ENCODE assay signal across 14 cellular contexts in genomic region chr1:65195495-65196417, GRCh38. TPM values are rescaled to one million over a fixed set of nuclear protein-coding genes. Genes with fewer than 3 reads are reported as not detected.
DNase-seq lines count a peak whose midpoint lies in the region; ATAC-seq, FAIRE-seq and TF ChIP-seq lines count a peak whose summit lies in the region.
"Had no signal": no experiment of that assay in that cellular context is flagged by ENCODE, and none has a peak within 500 bp of the region (broad histone marks: within the 10 kb centered on the region; RNA-seq: fewer than 3 reads in every experiment).

No MANE protein-coding gene starts in this region.

- H3K4me1 ChIP-seq in gastrocnemius medialis (no peaks in the 10 kb centered on the region), gastroesophageal sphincter (peaks cover 0 to 20% (median 0%) of the 10 kb centered on the region in 3 donors)
- H3K4me1 ChIP-seq: Caco-2, neural progenitor cell had no signal

- H3K36me3 ChIP-seq in gastrocnemius medialis (no peaks in the 10 kb centered on the region), gastroesophageal sphincter (peaks cover 0 to 33% of the 10 kb centered on the region in 2 donors)
- H3K36me3 ChIP-seq: neural progenitor cell had no signal

- H3K36me3 Mint-ChIP-seq in activated naive CD4-positive, alpha-beta T cell treated with anti-CD3 and anti-CD28 coated beads, Interleukin-2, amount 50 U/mL, for 72 hours: peaks cover 0 to 37% of the 10 kb centered on the region in 2 donors
- H3K36me3 Mint-ChIP-seq: IgD-negative memory B cell had no signal

- H3K27me3 ChIP-seq in gastrocnemius medialis: no peaks in the 10 kb centered on the region
- H3K27me3 ChIP-seq in gastroesophageal sphincter: no peaks in the 10 kb centered on the region
- H3K27me3 ChIP-seq: neural progenitor cell had no signal

- H3K9me3 Mint-ChIP-seq in activated naive CD4-positive, alpha-beta T cell treated with anti-CD3 and anti-CD28 coated beads, Interleukin-2, amount 50 U/mL, for 72 hours: peaks cover 0 to 7% of the 10 kb centered on the region in 2 donors
- H3K9me3 Mint-ChIP-seq: stimulated activated naive CD8-positive, alpha-beta T cell treated with anti-CD3 and anti-CD28 coated beads, Interleukin-15, amount 100 ng/mL, for 72 hours had no signal

- ATAC-seq in gastrocnemius medialis (peak; percentile 16 to 46), gastroesophageal sphincter (no peak)
- no peak for ATAC-seq in activated naive CD4-positive, alpha-beta T cell treated with anti-CD3 and anti-CD28 coated beads, Interleukin-2, amount 50 U/mL, for 72 hours
- ATAC-seq: stimulated activated naive CD8-positive, alpha-beta T cell treated with anti-CD3 and anti-CD28 coated beads, Interleukin-15, amount 100 ng/mL, for 72 hours had no signal

- H3K4me3 ChIP-seq in gastrocnemius medialis (no peak overlapping the region), gastroesophageal sphincter (no peak overlapping the region)
- H3K4me3 ChIP-seq: neural progenitor cell had no signal

- no peak overlapping the region for H3K27ac Mint-ChIP-seq in activated naive CD4-positive, alpha-beta T cell treated with anti-CD3 and anti-CD28 coated beads, Interleukin-2, amount 50 U/mL, for 72 hours
- H3K27ac Mint-ChIP-seq: IgD-negative memory B cell; neural progenitor cell; stimulated activated naive CD8-positive, alpha-beta T cell treated with anti-CD3 and anti-CD28 coated beads, Interleukin-15, amount 100 ng/mL, for 72 hours had no signal

- H3K27ac ChIP-seq in gastrocnemius medialis: peak overlapping the region; percentile 42 to 65 (median 50)
- H3K27ac ChIP-seq in gastroesophageal sphincter: no peak overlapping the region
- H3K27ac ChIP-seq: neural progenitor cell had no signal

- H3K9me3 ChIP-seq in gastrocnemius medialis: no peaks in the 10 kb centered on the region
- no peaks in the 10 kb centered on the region for H3K9me3 ChIP-seq in gastroesophageal sphincter
- H3K9me3 ChIP-seq: Caco-2 had no signal

- TF ChIP-seq CTCF in gastrocnemius medialis (IDR thresholded peaks at IDR 0.05 in 4 of 5, conservative IDR thresholded peaks at IDR 0.05 in 1 of 5): no peak
- TF ChIP-seq CTCF in GM13976 (IDR thresholded peaks at IDR 0.05; ENCODE audit: borderline replicate concordance, control extremely low read depth, extremely low read depth, insufficient read depth, missing control alignments): no peak
- TF ChIP-seq CTCF in gastroesophageal sphincter (IDR thresholded peaks at IDR 0.05): no peak

- in situ Hi-C loops in gastrocnemius medialis (cut with MboI; ENCODE audit: low sequenced_read_pairs in 4 of 4) (no loop called here), GM13976 (cut with MboI; ENCODE audit: low sequenced_read_pairs, unreplicated experiment) (no loop called here)

- intact Hi-C loops in gastrocnemius medialis (cut with DNase I; ENCODE audit: low total_unique reads) (no loop called here), head of caudate nucleus (cut with DNase I) (no loop called here)

- TF ChIP-seq POLR2A in GM12891 (IDR thresholded peaks at IDR 0.05; ENCODE audit: low read depth, low read length) (no peak), gastrocnemius medialis (IDR thresholded peaks at IDR 0.05) (no peak), gastroesophageal sphincter (IDR thresholded peaks at IDR 0.05) (no peak)

- DNase-seq in GM12891 (ENCODE audit: insufficient read length, low spot score) (no peak), NCI-H446 treated with DMSO at 0.1 percent for 48 hours (lab: John Stamatoyannopoulos, UW) (peak; percentile 92), fibroblast of peridontal ligament (ENCODE audit: extremely low read depth) (peak; percentile 64), gastrocnemius medialis (no peak), GM13976 (ENCODE audit: low spot score) (no peak), head of caudate nucleus (no peak)
- DNase-seq in activated naive CD4-positive, alpha-beta T cell treated with anti-CD3 and anti-CD28 coated beads, Interleukin-2, amount 50 U/mL, for 72 hours (ENCODE audit: low spot score in 2 of 2): no peak
- DNase-seq: activated CD4-positive, alpha-beta T cell treated with anti-CD3 and anti-CD28 coated beads for 48 hours; activated naive CD4-positive, alpha-beta T cell treated with anti-CD3 and anti-CD28 coated beads, Interleukin-2, amount 50 U/mL, for 16 hours; Caco-2; stimulated activated naive CD8-positive, alpha-beta T cell treated with anti-CD3 and anti-CD28 coated beads, Interleukin-15, amount 100 ng/mL, for 72 hours had no signal

- TF ChIP-seq EP300 in gastroesophageal sphincter (IDR thresholded peaks at IDR 0.05): no peak

- FAIRE-seq in GM12891 (lab: Jason Lieb, UNC): peak; percentile 83

- 52 to 79% methylated on average over 6 to 7 of the region's 9 CpGs for WGBS in gastroesophageal sphincter (ENCODE audit: low coverage in 1 of 2), 2 donors

TF ChIP-seq in GM12891, 5 proteins besides CTCF, POLR2A, EP300 and RAD21:
- TF ChIP-seq PAX5 (IDR thresholded peaks at IDR 0.05; ENCODE audit: insufficient read depth, low read length, severe bottlenecking) (no peak), SPI1 (IDR thresholded peaks at IDR 0.05; ENCODE audit: low read depth, low read length) (no peak), POU2F2 (IDR thresholded peaks at IDR 0.05; ENCODE audit: low read depth, low read length) (no peak), TAF1 (IDR thresholded peaks at IDR 0.05; ENCODE audit: low read depth, low read length) (no peak), POLR2AphosphoS5 (IDR thresholded peaks at IDR 0.05; ENCODE audit: low read depth, low read length) (no peak)

RNA-seq across cellular contexts. Expression of gene AK4, which starts 47.8 kb away (rescaled TPM):
- 109 TPM for polyA plus RNA-seq in GM12891 (2012; ENCODE audit: low read depth, missing spikeins)
- total RNA-seq in gastrocnemius medialis (1 to 10 TPM; 1.4 to 2.6 (median 1.8) TPM), gastroesophageal sphincter (10 to 100 TPM; 39.6 to 72.7 (median 60.7) TPM)
- total RNA-seq in activated naive CD4-positive, alpha-beta T cell treated with anti-CD3 and anti-CD28 coated beads, Interleukin-2, amount 50 U/mL, for 72 hours: 100 to 1,000 TPM in 1 of 2 donors, 1 to 10 TPM in 1; 3.1 to 109 TPM

Comparison
In these comparisons a context has a peak if more than half of its experiments do, and no peak if none do; other contexts are left out.
1. DNase-seq: peak in NCI-H446 treated with DMSO at 0.1 percent for 48 hours (single experiment) and fibroblast of peridontal ligament (single experiment); none in GM12891 (single experiment), gastrocnemius medialis (0 of 2), activated naive CD4-positive, alpha-beta T cell treated with anti-CD3 and anti-CD28 coated beads, Interleukin-2, amount 50 U/mL, for 72 hours (0 of 2), GM13976 (single experiment) and head of caudate nucleus (0 of 42).
2. ATAC-seq: peak in gastrocnemius medialis (2 of 2); none in activated naive CD4-positive, alpha-beta T cell treated with anti-CD3 and anti-CD28 coated beads, Interleukin-2, amount 50 U/mL, for 72 hours (0 of 2) and gastroesophageal sphincter (single experiment).
3. H3K27ac ChIP-seq: peak in gastrocnemius medialis (4 of 4); none in gastroesophageal sphincter (0 of 4).